ENCODE assay signal across 16 cellular contexts in genomic region chr16:72042157-72042660, GRCh38. TPM values are rescaled to one million over a fixed set of nuclear protein-coding genes. Genes with fewer than 3 reads are reported as not detected.
DNase-seq lines count a peak whose midpoint lies in the region; ATAC-seq and TF ChIP-seq lines count a peak whose summit lies in the region.
"Had no signal": no experiment of that assay in that cellular context is flagged by ENCODE, and none has a peak within 500 bp of the region (broad histone marks: within the 10 kb centered on the region; RNA-seq: fewer than 3 reads in every experiment).

No MANE protein-coding gene starts in this region.

- H3K9me3 ChIP-seq in liver (ENCODE audit: control insufficient read depth in 4 of 4, low read length in 3 of 4) (no peaks in the 10 kb centered on the region), upper lobe of right lung (no peaks in the 10 kb centered on the region)
- H3K9me3 ChIP-seq: suprapubic skin had no signal

- H3K9ac ChIP-seq in liver (ENCODE audit: low read depth in 1 of 2, low read length in 2 of 2), result peak overlapping the region; percentile 3 to 70

- TF ChIP-seq CTCF in astrocyte of the cerebellum (IDR thresholded peaks at IDR 0.05; ENCODE audit: low read depth, low read length, missing control alignments), result no peak
- TF ChIP-seq CTCF in liver (IDR thresholded peaks at IDR 0.05; ENCODE audit: low read depth, low read length, missing input control), result no peak
- no peak for TF ChIP-seq CTCF in upper lobe of right lung (IDR thresholded peaks at IDR 0.05)
- no peak for TF ChIP-seq CTCF in foreskin keratinocyte (conservative IDR thresholded peaks at IDR 0.05)

- peaks cover 6 to 47% (median 21%) of the 10 kb centered on the region in 4 donors for H3K4me1 ChIP-seq in liver (ENCODE audit: control insufficient read depth in 4 of 4, insufficient read depth in 4 of 4, low read length in 3 of 4)
- peaks cover 16% of the 10 kb centered on the region for H3K4me1 ChIP-seq in upper lobe of right lung
- H3K4me1 ChIP-seq in foreskin keratinocyte, result no peaks in the 10 kb centered on the region
- H3K4me1 ChIP-seq: suprapubic skin had no signal

- H3K36me3 ChIP-seq in liver (ENCODE audit: control insufficient read depth in 4 of 4, insufficient read depth in 3 of 4, low read depth in 1 of 4, low read length in 3 of 4) (peaks cover 0 to 3% (median 0%) of the 10 kb centered on the region in 4 donors), upper lobe of right lung (no peaks in the 10 kb centered on the region)

- peak overlapping the region; percentile 88 to 95 for H3K27ac ChIP-seq in liver (ENCODE audit: low read depth in 1 of 2, low read length in 2 of 2)
- no peak overlapping the region for H3K27ac ChIP-seq in upper lobe of right lung
- H3K27ac ChIP-seq in foreskin keratinocyte, result no peak overlapping the region
- H3K27ac ChIP-seq: epithelial cell of prostate, suprapubic skin had no signal

- ATAC-seq in upper lobe of right lung, result peak; percentile 87
- no peak for ATAC-seq in foreskin keratinocyte
- no peak for ATAC-seq in HG03520 (IDR thresholded peaks at IDR 0.05; ENCODE audit: unreplicated experiment)
- ATAC-seq: activated naive CD4-positive, alpha-beta T cell treated with anti-CD3 and anti-CD28 coated beads, Interleukin-2, amount 50 U/mL, for 72 hours; HCT116; K562 had no signal

- DNase-seq in NCI-H82 (lab: John Stamatoyannopoulos, UW), result peak; percentile 18
- DNase-seq in NCI-H82 treated with DMSO at 0.1 percent for 48 hours (lab: John Stamatoyannopoulos, UW; ENCODE audit: unreplicated experiment), result no peak
- peak; percentile 13 for DNase-seq in astrocyte of the cerebellum (ENCODE audit: low read depth)
- no peak for DNase-seq in upper lobe of right lung
- no peak for DNase-seq in foreskin keratinocyte
- DNase-seq in GM19238 (ENCODE audit: insufficient read length, low spot score), result no peak
- DNase-seq: cerebellar nuclear complex had no signal

- H3K4me3 ChIP-seq in astrocyte of the cerebellum (ENCODE audit: low read depth, low read length) (no peak overlapping the region), liver (ENCODE audit: low read depth in 1 of 3, low read length in 3 of 3) (peak overlapping the region; percentile 9 to 73 (median 68)), upper lobe of right lung (no peak overlapping the region)
- H3K4me3 ChIP-seq: K562, suprapubic skin had no signal

- intact Hi-C loops in upper lobe of right lung (cut with DNase I), result no loop called here

- WGBS in liver, result 16% methylated on average over 2 of the region's 2 CpGs

- in situ Hi-C loops in astrocyte of the cerebellum (cut with HindIII; ENCODE audit: low sequenced_read_pairs), result no loop called here

- H3K27me3 ChIP-seq in liver (ENCODE audit: control insufficient read depth in 4 of 4, insufficient read depth in 4 of 4, low read length in 3 of 4) (no peaks in the 10 kb centered on the region), upper lobe of right lung (no peaks in the 10 kb centered on the region), foreskin keratinocyte (no peaks in the 10 kb centered on the region)
- H3K27me3 ChIP-seq: suprapubic skin had no signal

- peak; percentile 34 to 62 for TF ChIP-seq RAD21 in liver (IDR thresholded peaks at IDR 0.05)

TF ChIP-seq in liver, 16 proteins besides CTCF, POLR2A, EP300 and RAD21:
- TF ChIP-seq ZBTB33 (IDR thresholded peaks at IDR 0.05), result peak; percentile 57
- TF ChIP-seq SP1 (IDR thresholded peaks at IDR 0.05), result peak; percentile 94
- TF ChIP-seq FOXA2 (IDR thresholded peaks at IDR 0.05), result peak; percentile 68
- TF ChIP-seq TAF1 (conservative IDR thresholded peaks at IDR 0.05), result peak; percentile 90
- TF ChIP-seq YY1 (IDR thresholded peaks at IDR 0.05), result peak; percentile 63
- peak; percentile 79 for TF ChIP-seq REST (IDR thresholded peaks at IDR 0.05)
- TF ChIP-seq HNF4A (conservative IDR thresholded peaks at IDR 0.05), result peak; percentile 93 to 95
- TF ChIP-seq EGR1 (IDR thresholded peaks at IDR 0.05; ENCODE audit: low read depth in 2 of 2), result peak; percentile 16 to 73
- TF ChIP-seq FOXA1 (IDR thresholded peaks at IDR 0.05), result peak; percentile 31
- TF ChIP-seq HNF4G (IDR thresholded peaks at IDR 0.05), result peak; percentile 88
- peak; percentile 84 to 90 for TF ChIP-seq RXRA (IDR thresholded peaks at IDR 0.05)
- TF ChIP-seq GABPA (IDR thresholded peaks at IDR 0.05 in 1 of 2, conservative IDR thresholded peaks at IDR 0.05 in 1 of 2), result no peak
- TF ChIP-seq JUND (IDR thresholded peaks at IDR 0.05), result peak; percentile 76 to 79
- peak; percentile 74 for TF ChIP-seq NR2F2 (IDR thresholded peaks at IDR 0.05)
- peak; percentile 99 for TF ChIP-seq MAX (IDR thresholded peaks at IDR 0.05)
- no peak for TF ChIP-seq ATF3 (IDR thresholded peaks at IDR 0.05)

RNA-seq across cellular contexts. Expression of gene HP, which starts 12.1 kb away (rescaled TPM):
- over 10,000 TPM; 13,922 to 117,679 TPM for total RNA-seq in liver
- over 10,000 TPM; 42,039 to 64,932 TPM for polyA plus RNA-seq in liver
- 94.2 TPM for total RNA-seq in upper lobe of right lung
- total RNA-seq in foreskin keratinocyte, result not detected in 2 replicates
- polyA plus RNA-seq in foreskin keratinocyte, result not detected in 2 replicates
- total RNA-seq: activated naive CD4-positive, alpha-beta T cell treated with anti-CD3 and anti-CD28 coated beads, Interleukin-2, amount 50 U/mL, for 72 hours had no signal
- polyA plus RNA-seq: AG04450, neural cell had no signal

RNA-seq across cellular contexts. Expression of gene HPR, which starts 20.8 kb away (rescaled TPM):
- total RNA-seq in liver (100 to 1,000 TPM in 1 of 2 donors, 10 to 100 TPM in 1; 94.5 to 129 TPM), upper lobe of right lung (2.7 TPM), foreskin keratinocyte (not detected in 2 replicates)
- polyA plus RNA-seq in liver (1,000 to 10,000 TPM in 1 of 2 donors, 100 to 1,000 TPM in 1; 201 to 1,958 TPM), foreskin keratinocyte (not detected in 2 replicates)
- total RNA-seq: activated naive CD4-positive, alpha-beta T cell treated with anti-CD3 and anti-CD28 coated beads, Interleukin-2, amount 50 U/mL, for 72 hours; K562 had no signal
- polyA plus RNA-seq: AG04450 had no signal

RNA-seq across cellular contexts. Expression of gene DHODH, which starts 33.7 kb away (rescaled TPM):
- 100 to 1,000 TPM in 1 of 2 donors, 10 to 100 TPM in 1; 14.4 to 150 TPM for total RNA-seq in liver
- polyA plus RNA-seq in liver, result 10 to 100 TPM; 62.7 to 96.1 TPM
- total RNA-seq in upper lobe of right lung, result 7.7 TPM
- total RNA-seq in foreskin keratinocyte, result 6.7 and 9.2 TPM in 2 replicates
- 6.0 and 8.1 TPM in 2 replicates for polyA plus RNA-seq in foreskin keratinocyte

RNA-seq across cellular contexts. Expression of gene PKD1L3, which starts 42.0 kb away (rescaled TPM):
- 1 to 10 TPM; 1.2 to 3.3 TPM for total RNA-seq in liver
- under 1 TPM; 0.15 to 0.57 TPM for polyA plus RNA-seq in liver
- total RNA-seq in upper lobe of right lung, result 0.32 TPM
- total RNA-seq in foreskin keratinocyte, result not detected in 2 replicates
- not detected in 2 replicates for polyA plus RNA-seq in foreskin keratinocyte
- total RNA-seq: K562 had no signal
- polyA plus RNA-seq: AG04450 had no signal

RNA-seq across cellular contexts. Expression of gene TXNL4B, which starts 51.2 kb away (rescaled TPM):
- total RNA-seq in liver (10 to 100 TPM in 1 of 2 donors, 1 to 10 TPM in 1; 5.0 to 11.6 TPM), upper lobe of right lung (11.5 TPM), foreskin keratinocyte (8.6 and 10.3 TPM in 2 replicates)
- polyA plus RNA-seq in liver (1 to 10 TPM; 6.6 to 8.4 TPM), foreskin keratinocyte (7.4 and 7.5 TPM in 2 replicates)

Comparison
In these comparisons a context has a peak if more than half of its experiments do, and no peak if none do; other contexts are left out.
1. DNase-seq: peak in NCI-H82 (single experiment) and astrocyte of the cerebellum (single experiment); none in NCI-H82 treated with DMSO at 0.1 percent for 48 hours (single experiment), upper lobe of right lung (single experiment), foreskin keratinocyte (0 of 2) and GM19238 (single experiment).
2. H3K4me3 ChIP-seq: peak in liver (3 of 3); none in astrocyte of the cerebellum (single experiment) and upper lobe of right lung (single experiment).
3. H3K27ac ChIP-seq: peak in liver (2 of 2); none in upper lobe of right lung (single experiment) and foreskin keratinocyte (single experiment).
4. RNA of gene HP, which starts 12.1 kb away (total RNA-seq): 13,922 to 117,679 TPM in liver; 94.2 TPM in upper lobe of right lung (single experiment) and not detected in foreskin keratinocyte; every median in the first group is over 100 times any median in the second.
5. RNA of gene HPR, which starts 20.8 kb away (total RNA-seq): 94.5 to 129 TPM in liver; 2.7 TPM in upper lobe of right lung (single experiment) and not detected in foreskin keratinocyte; every median in the first group is over 10 times any median in the second.